In genomic region chr16:73063284-73063733, GRCh38 we compare ENCODE assay signal across 2 cellular contexts.
TF ChIP-seq lines count a peak whose summit lies in the region.

No MANE protein-coding gene starts in this region.

TF ChIP-seq in SK-N-SH, 30 proteins besides CTCF, POLR2A, EP300 and RAD21 (continued from another document):
- TF ChIP-seq YY1 (IDR thresholded peaks at IDR 0.05; ENCODE audit: low read depth) = no peak
- no peak for TF ChIP-seq CHD2 (IDR thresholded peaks at IDR 0.05; ENCODE audit: low read length, partially characterized antibody)
- TF ChIP-seq, protein P1, sequence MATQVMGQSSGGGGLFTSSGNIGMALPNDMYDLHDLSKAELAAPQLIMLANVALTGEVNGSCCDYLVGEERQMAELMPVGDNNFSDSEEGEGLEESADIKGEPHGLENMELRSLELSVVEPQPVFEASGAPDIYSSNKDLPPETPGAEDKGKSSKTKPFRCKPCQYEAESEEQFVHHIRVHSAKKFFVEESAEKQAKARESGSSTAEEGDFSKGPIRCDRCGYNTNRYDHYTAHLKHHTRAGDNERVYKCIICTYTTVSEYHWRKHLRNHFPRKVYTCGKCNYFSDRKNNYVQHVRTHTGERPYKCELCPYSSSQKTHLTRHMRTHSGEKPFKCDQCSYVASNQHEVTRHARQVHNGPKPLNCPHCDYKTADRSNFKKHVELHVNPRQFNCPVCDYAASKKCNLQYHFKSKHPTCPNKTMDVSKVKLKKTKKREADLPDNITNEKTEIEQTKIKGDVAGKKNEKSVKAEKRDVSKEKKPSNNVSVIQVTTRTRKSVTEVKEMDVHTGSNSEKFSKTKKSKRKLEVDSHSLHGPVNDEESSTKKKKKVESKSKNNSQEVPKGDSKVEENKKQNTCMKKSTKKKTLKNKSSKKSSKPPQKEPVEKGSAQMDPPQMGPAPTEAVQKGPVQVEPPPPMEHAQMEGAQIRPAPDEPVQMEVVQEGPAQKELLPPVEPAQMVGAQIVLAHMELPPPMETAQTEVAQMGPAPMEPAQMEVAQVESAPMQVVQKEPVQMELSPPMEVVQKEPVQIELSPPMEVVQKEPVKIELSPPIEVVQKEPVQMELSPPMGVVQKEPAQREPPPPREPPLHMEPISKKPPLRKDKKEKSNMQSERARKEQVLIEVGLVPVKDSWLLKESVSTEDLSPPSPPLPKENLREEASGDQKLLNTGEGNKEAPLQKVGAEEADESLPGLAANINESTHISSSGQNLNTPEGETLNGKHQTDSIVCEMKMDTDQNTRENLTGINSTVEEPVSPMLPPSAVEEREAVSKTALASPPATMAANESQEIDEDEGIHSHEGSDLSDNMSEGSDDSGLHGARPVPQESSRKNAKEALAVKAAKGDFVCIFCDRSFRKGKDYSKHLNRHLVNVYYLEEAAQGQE (IDR thresholded peaks at IDR 0.05; ENCODE audit: low read depth, low read length) = no peak

TF ChIP-seq in SK-N-SH treated with all-trans-retinoic acid at 6 μM for 48 hours, 23 proteins besides CTCF, POLR2A, EP300 and RAD21 (continued from another document):
- TF ChIP-seq, protein P2, sequence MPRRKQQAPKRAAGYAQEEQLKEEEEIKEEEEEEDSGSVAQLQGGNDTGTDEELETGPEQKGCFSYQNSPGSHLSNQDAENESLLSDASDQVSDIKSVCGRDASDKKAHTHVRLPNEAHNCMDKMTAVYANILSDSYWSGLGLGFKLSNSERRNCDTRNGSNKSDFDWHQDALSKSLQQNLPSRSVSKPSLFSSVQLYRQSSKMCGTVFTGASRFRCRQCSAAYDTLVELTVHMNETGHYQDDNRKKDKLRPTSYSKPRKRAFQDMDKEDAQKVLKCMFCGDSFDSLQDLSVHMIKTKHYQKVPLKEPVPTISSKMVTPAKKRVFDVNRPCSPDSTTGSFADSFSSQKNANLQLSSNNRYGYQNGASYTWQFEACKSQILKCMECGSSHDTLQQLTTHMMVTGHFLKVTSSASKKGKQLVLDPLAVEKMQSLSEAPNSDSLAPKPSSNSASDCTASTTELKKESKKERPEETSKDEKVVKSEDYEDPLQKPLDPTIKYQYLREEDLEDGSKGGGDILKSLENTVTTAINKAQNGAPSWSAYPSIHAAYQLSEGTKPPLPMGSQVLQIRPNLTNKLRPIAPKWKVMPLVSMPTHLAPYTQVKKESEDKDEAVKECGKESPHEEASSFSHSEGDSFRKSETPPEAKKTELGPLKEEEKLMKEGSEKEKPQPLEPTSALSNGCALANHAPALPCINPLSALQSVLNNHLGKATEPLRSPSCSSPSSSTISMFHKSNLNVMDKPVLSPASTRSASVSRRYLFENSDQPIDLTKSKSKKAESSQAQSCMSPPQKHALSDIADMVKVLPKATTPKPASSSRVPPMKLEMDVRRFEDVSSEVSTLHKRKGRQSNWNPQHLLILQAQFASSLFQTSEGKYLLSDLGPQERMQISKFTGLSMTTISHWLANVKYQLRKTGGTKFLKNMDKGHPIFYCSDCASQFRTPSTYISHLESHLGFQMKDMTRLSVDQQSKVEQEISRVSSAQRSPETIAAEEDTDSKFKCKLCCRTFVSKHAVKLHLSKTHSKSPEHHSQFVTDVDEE (CRISPR knock-in tag; IDR thresholded peaks at IDR 0.05) = no peak
- TF ChIP-seq, protein P3, sequence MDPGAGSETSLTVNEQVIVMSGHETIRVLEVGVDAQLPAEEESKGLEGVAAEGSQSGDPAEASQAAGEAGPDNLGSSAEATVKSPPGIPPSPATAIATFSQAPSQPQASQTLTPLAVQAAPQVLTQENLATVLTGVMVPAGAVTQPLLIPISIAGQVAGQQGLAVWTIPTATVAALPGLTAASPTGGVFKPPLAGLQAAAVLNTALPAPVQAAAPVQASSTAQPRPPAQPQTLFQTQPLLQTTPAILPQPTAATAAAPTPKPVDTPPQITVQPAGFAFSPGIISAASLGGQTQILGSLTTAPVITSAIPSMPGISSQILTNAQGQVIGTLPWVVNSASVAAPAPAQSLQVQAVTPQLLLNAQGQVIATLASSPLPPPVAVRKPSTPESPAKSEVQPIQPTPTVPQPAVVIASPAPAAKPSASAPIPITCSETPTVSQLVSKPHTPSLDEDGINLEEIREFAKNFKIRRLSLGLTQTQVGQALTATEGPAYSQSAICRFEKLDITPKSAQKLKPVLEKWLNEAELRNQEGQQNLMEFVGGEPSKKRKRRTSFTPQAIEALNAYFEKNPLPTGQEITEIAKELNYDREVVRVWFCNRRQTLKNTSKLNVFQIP (CRISPR knock-in tag; IDR thresholded peaks at IDR 0.05; ENCODE audit: borderline replicate concordance, low read depth) = no peak
